ENCODE assay signal across 8 cellular contexts in the genomic region with DNA sequence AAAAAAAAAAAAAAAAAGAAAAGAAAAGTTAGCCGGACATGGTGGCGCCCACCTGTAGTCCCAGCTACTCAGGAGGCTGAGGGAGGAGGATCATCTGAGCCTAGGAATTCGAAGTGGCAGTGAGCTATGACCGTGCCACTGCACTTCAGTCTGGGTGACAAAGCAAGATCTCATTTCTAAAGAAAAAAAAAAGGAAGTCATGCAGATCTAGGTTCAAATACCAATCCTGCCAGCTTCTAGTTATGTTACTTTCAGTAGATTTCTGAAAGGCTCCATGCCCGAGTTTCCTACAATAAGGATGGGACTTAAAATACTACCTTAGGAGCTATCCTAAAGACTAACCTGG. TPM values are rescaled to one million over a fixed set of nuclear protein-coding genes. Genes with fewer than 3 reads are reported as not detected.
A peak's percentile ranks its signal among the peaks of the same experiment; 100 is the strongest.
DNase-seq lines count a peak whose midpoint lies in the region; ATAC-seq and TF ChIP-seq lines count a peak whose summit lies in the region.

No MANE protein-coding gene starts in this region.

- peak overlapping the region; percentile 19 to 93 for H3K27ac ChIP-seq in right atrium auricular region
- peak overlapping the region; percentile 68 for H3K27ac ChIP-seq in SU-DHL-6 (ENCODE audit: low read depth, low read length)
- no peak overlapping the region for H3K27ac ChIP-seq in fibroblast of lung (ENCODE audit: insufficient read depth, low read length)
- peak overlapping the region; percentile 96 for H3K27ac ChIP-seq in vagina

- H3K27me3 ChIP-seq in right atrium auricular region (no peaks in the 10 kb centered on the region), SU-DHL-6 (ENCODE audit: low read length) (no peaks in the 10 kb centered on the region), fibroblast of lung (ENCODE audit: control insufficient read depth, insufficient read depth, low read length) (no peaks in the 10 kb centered on the region), vagina (no peaks in the 10 kb centered on the region)

- H3K9me2 ChIP-seq in SU-DHL-6 (replicated peaks; ENCODE audit: insufficient read depth, low read length), result no peaks in the 10 kb centered on the region

- H3K79me2 ChIP-seq in SU-DHL-6 (ENCODE audit: insufficient read depth, low read length) (peaks cover 81% of the 10 kb centered on the region), fibroblast of lung (ENCODE audit: control insufficient read depth, insufficient read depth, low read length) (peaks cover 66% of the 10 kb centered on the region)

- TF ChIP-seq CTCF in right atrium auricular region (IDR thresholded peaks at IDR 0.05), result no peak
- no peak for TF ChIP-seq CTCF in SU-DHL-6 (IDR thresholded peaks at IDR 0.05; ENCODE audit: insufficient read depth, low read length, poor library complexity, severe bottlenecking)
- no peak for TF ChIP-seq CTCF in fibroblast of lung (conservative IDR thresholded peaks at IDR 0.05 in 1 of 2, IDR thresholded peaks at IDR 0.05 in 1 of 2; ENCODE audit: low read depth in 1 of 2, low read length in 2 of 2)
- no peak for TF ChIP-seq CTCF in vagina (IDR thresholded peaks at IDR 0.05)

- H3K4me3 ChIP-seq in right atrium auricular region (no peak overlapping the region), SU-DHL-6 (ENCODE audit: insufficient read depth, low read length, poor library complexity, severe bottlenecking) (peak overlapping the region; percentile 80), fibroblast of lung (replicated peaks in 1 of 4; ENCODE audit: control extremely low read depth in 1 of 4, insufficient read depth in 1 of 4, low read depth in 3 of 4, low read length in 4 of 4) (no peak overlapping the region), vagina (peak overlapping the region in 1 of 2 donors; percentile 21)

- intact Hi-C loops in left ventricle myocardium superior (cut with micrococcal nuclease), result no loop called here
- intact Hi-C loops in vagina (cut with DNase I), result no loop called here

- DNase-seq in right atrium auricular region (ENCODE audit: low spot score) (no peak), left ventricle myocardium superior (no peak), fibroblast of lung (ENCODE audit: low read depth in 2 of 2) (no peak), vagina (ENCODE audit: extremely low spot score in 2 of 2) (no peak), inferior parietal cortex (ENCODE audit: extremely low spot score) (no peak)
- no peak for DNase-seq in stimulated activated CD8-positive, alpha-beta memory T cell treated with anti-CD3 and anti-CD28 coated beads, Interleukin-4, amount 100 ng/mL, for 48 hours

- no peaks in the 10 kb centered on the region for H3K36me3 ChIP-seq in right atrium auricular region
- no peaks in the 10 kb centered on the region for H3K36me3 ChIP-seq in SU-DHL-6 (ENCODE audit: low read length)
- H3K36me3 ChIP-seq in fibroblast of lung (ENCODE audit: control insufficient read depth, insufficient read depth, low read length), result no peaks in the 10 kb centered on the region
- H3K36me3 ChIP-seq in vagina, result no peaks in the 10 kb centered on the region

- H3K9me3 ChIP-seq in right atrium auricular region, result no peaks in the 10 kb centered on the region
- H3K9me3 ChIP-seq in SU-DHL-6 (ENCODE audit: insufficient read depth, low read length), result no peaks in the 10 kb centered on the region
- no peaks in the 10 kb centered on the region for H3K9me3 ChIP-seq in fibroblast of lung (ENCODE audit: control insufficient read depth, insufficient read depth, low read depth, low read length)
- H3K9me3 ChIP-seq in vagina, result no peaks in the 10 kb centered on the region

- H3K4me1 ChIP-seq in right atrium auricular region (peaks cover 0 to 29% of the 10 kb centered on the region in 2 donors), fibroblast of lung (ENCODE audit: control insufficient read depth, extremely low read depth, insufficient read depth, low read length) (peaks cover 2% of the 10 kb centered on the region), vagina (peaks cover 50% of the 10 kb centered on the region)

- no peak for ATAC-seq in left ventricle myocardium superior
- no peak for ATAC-seq in GM21786 (IDR thresholded peaks at IDR 0.05; ENCODE audit: unreplicated experiment)

- H3F3A ChIP-seq in SU-DHL-6 (ENCODE audit: insufficient read depth), result peaks cover 28% of the 10 kb centered on the region

- H4K20me1 ChIP-seq in SU-DHL-6 (ENCODE audit: low read depth, low read length) (no peaks in the 10 kb centered on the region; the same call in 1 of the 2 replicates), fibroblast of lung (ENCODE audit: control insufficient read depth, extremely low read depth, insufficient read depth, low read length) (no peaks in the 10 kb centered on the region)

- H3K4me2 ChIP-seq in SU-DHL-6 (ENCODE audit: low read depth, low read length, poor library complexity, severe bottlenecking) (peak overlapping the region; percentile 66), fibroblast of lung (ENCODE audit: extremely low read depth, insufficient read depth, low read length) (peak overlapping the region; percentile 19)

- no peak for TF ChIP-seq POLR2A in vagina (IDR thresholded peaks at IDR 0.05)

- H2AFZ ChIP-seq in SU-DHL-6 (ENCODE audit: low read depth, low read length, severe bottlenecking) (no peak overlapping the region), fibroblast of lung (ENCODE audit: low read length) (no peak overlapping the region)

- H3K9ac ChIP-seq in SU-DHL-6 (ENCODE audit: low read length) (peak overlapping the region; percentile 81), fibroblast of lung (ENCODE audit: insufficient read depth, low read length) (no peak overlapping the region)

RNA-seq across cellular contexts. Expression of a gene that starts 4.5 kb away (rescaled TPM):
- total RNA-seq in right atrium auricular region (10 to 100 TPM in 1 of 2 donors, 1 to 10 TPM in 1; 8.0 to 15.2 TPM), left ventricle myocardium superior (7.1 TPM), fibroblast of lung (24.7 and 24.8 TPM in 2 replicates), vagina (36.6 TPM)
- polyA plus RNA-seq in fibroblast of lung, result 28.8 and 31.8 TPM in 2 replicates
- 18.7 and 19.9 TPM in 2 replicates for polyA plus RNA-seq in fibroblast of lung (2012)
- 33.7 and 50.9 TPM in 2 replicates for polyA minus RNA-seq in fibroblast of lung (ENCODE audit: low replicate concordance)
